ENCODE assay signal across 25 cellular contexts in genomic region chr11:116079580-116079979, GRCh38.
"Had no signal": no experiment of that assay in that cellular context is flagged by ENCODE, and none has a peak within 500 bp of the region (broad histone marks: within the 10 kb centered on the region; RNA-seq: fewer than 3 reads in every experiment).

No MANE protein-coding gene starts in this region.

- H3K4me3 ChIP-seq: coronary artery, dorsolateral prefrontal cortex, esophagus squamous epithelium, gastrocnemius medialis, heart right ventricle, left lung, lower lobe of right lung had no signal

- H3K9me3 ChIP-seq: esophagus squamous epithelium, gastrocnemius medialis, heart right ventricle, left lung, lower lobe of right lung had no signal

- H3K27ac ChIP-seq: coronary artery, dorsolateral prefrontal cortex, epithelial cell of prostate, esophagus squamous epithelium, gastrocnemius medialis, heart right ventricle, left lung, lower lobe of right lung had no signal

- H3K27me3 ChIP-seq: left lung had no signal

- ATAC-seq: esophagus mucosa, gastrocnemius medialis, heart right ventricle, left cardiac atrium, left lung, left ventricle myocardium superior, lower lobe of right lung had no signal

- H3K4me1 ChIP-seq: esophagus squamous epithelium, gastrocnemius medialis, left lung, lower lobe of right lung had no signal

- H3K36me3 ChIP-seq: esophagus squamous epithelium, gastrocnemius medialis, heart right ventricle, left lung, lower lobe of right lung had no signal

- FAIRE-seq: colon, endometrium, islet of Langerhans, keratinocyte had no signal

- DNase-seq: dermis blood vessel endothelial cell; dorsolateral prefrontal cortex; effector CD4-positive, alpha-beta T cell; effector memory CD4-positive, alpha-beta T cell; erythroblast; esophagus squamous epithelium; foreskin melanocyte; gastrocnemius medialis; glutamatergic neuron; head of caudate nucleus; heart right ventricle; hippocampal formation; left cardiac atrium; left lung; left ventricle myocardium superior; lower lobe of right lung; mesenchymal stem cell; midbrain had no signal
